ENCODE assay signal across 1 cellular context in the genomic region with DNA sequence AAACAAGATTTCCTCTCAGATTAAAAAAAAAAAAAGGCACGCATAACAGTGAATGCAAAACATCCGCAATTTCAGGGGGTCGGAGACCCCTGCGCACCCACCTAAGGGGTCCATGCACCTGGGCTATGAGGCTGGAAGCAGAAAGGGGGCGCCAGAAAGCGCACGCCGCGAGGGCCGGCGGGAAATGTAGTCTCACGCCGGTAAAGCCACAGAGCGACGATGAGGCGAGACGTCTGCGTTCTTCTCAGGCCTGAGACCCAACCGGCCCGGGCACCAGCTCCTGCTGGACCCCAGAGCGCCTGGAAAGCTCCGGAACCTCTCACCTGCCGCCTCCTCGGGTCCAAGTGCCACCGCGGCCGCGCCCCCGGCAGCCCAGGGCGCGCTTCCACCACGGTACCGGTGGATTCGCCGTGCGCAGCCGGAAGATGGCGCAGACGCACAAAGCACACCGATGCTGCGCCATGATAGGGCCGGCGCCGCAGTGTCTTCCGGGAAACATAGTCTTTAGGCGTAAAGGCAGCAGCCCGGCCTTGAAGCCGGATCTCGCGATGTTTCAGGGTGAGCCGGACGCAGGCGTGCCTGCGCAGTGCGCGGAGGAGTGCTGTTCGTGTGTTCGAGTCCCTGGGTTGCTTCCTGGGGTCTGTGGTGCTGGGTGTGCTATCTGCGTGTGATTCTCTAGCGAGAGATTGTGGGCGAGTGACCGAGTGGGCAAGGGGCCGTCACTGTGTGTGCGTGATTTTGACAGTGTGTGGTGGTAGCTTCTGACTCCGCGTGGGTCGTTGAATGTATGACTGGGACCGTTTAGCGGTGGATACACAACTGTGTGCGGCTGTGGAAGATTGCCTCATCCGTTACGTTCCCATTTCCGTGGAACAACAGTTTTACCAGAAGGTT.
TF ChIP-seq lines count a peak whose summit lies in the region.

A gene (minus strand): TSS at position 416 of the 894 bp plus-strand sequence. CDS start 1,782 bp downstream, outside the sequence.

TF ChIP-seq in K562, 482 proteins besides CTCF, POLR2A, EP300 and RAD21 (continued from another document and continues in another):
- TF ChIP-seq CBX3 (IDR thresholded peaks at IDR 0.05; ENCODE audit: borderline replicate concordance in 1 of 2, low read length in 2 of 2), result peak in 1 of 2 experiments; percentile 85; a peak in 2 of 3 replicates
- no peak for TF ChIP-seq YBX1 (IDR thresholded peaks at IDR 0.05)
- peak; percentile 64; the same call in 1 of the 2 replicates for TF ChIP-seq EHMT2 (IDR thresholded peaks at IDR 0.05)
- TF ChIP-seq RBM14 (IDR thresholded peaks at IDR 0.05; ENCODE audit: borderline replicate concordance, insufficient read depth, low read depth, low read length), result no peak
- TF ChIP-seq HEY1 (CRISPR knock-in tag; IDR thresholded peaks at IDR 0.05; ENCODE audit: borderline replicate concordance), result no peak
- TF ChIP-seq, protein P1, sequence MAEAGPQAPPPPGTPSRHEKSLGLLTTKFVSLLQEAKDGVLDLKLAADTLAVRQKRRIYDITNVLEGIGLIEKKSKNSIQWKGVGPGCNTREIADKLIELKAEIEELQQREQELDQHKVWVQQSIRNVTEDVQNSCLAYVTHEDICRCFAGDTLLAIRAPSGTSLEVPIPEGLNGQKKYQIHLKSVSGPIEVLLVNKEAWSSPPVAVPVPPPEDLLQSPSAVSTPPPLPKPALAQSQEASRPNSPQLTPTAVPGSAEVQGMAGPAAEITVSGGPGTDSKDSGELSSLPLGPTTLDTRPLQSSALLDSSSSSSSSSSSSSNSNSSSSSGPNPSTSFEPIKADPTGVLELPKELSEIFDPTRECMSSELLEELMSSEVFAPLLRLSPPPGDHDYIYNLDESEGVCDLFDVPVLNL (CRISPR knock-in tag; IDR thresholded peaks at IDR 0.05; ENCODE audit: low read depth), result no peak
- no peak for TF ChIP-seq ZNF324 (CRISPR knock-in tag; IDR thresholded peaks at IDR 0.05)
- no peak for TF ChIP-seq PRMT5 (CRISPR knock-in tag; IDR thresholded peaks at IDR 0.05)
- TF ChIP-seq, protein P2, sequence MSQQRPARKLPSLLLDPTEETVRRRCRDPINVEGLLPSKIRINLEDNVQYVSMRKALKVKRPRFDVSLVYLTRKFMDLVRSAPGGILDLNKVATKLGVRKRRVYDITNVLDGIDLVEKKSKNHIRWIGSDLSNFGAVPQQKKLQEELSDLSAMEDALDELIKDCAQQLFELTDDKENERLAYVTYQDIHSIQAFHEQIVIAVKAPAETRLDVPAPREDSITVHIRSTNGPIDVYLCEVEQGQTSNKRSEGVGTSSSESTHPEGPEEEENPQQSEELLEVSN (IDR thresholded peaks at IDR 0.05; ENCODE audit: borderline replicate concordance in 1 of 2, extremely low read depth in 1 of 2, insufficient read depth in 1 of 2, insufficient read length in 1 of 2, low read depth in 1 of 2, low read length in 1 of 2, poor library complexity in 1 of 2, severe bottlenecking in 1 of 2), result peak; percentile 51 to 65
- no peak for TF ChIP-seq CBX2 (IDR thresholded peaks at IDR 0.05; ENCODE audit: insufficient read depth, low read length, poor library complexity, severe bottlenecking)
- TF ChIP-seq, protein P3, sequence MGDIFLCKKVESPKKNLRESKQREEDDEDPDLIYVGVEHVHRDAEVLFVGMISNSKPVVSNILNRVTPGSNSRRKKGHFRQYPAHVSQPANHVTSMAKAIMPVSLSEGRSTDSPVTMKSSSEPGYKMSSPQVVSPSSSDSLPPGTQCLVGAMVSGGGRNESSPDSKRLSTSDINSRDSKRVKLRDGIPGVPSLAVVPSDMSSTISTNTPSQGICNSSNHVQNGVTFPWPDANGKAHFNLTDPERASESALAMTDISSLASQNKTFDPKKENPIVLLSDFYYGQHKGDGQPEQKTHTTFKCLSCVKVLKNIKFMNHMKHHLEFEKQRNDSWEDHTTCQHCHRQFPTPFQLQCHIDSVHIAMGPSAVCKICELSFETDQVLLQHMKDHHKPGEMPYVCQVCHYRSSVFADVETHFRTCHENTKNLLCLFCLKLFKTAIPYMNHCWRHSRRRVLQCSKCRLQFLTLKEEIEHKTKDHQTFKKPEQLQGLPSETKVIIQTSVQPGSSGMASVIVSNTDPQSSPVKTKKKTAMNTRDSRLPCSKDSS (IDR thresholded peaks at IDR 0.05; ENCODE audit: low read depth, partially characterized antibody), result no peak
- TF ChIP-seq CBX5 (IDR thresholded peaks at IDR 0.05; ENCODE audit: borderline replicate concordance, low read depth), result no peak; the same call in 1 of the 2 replicates
- TF ChIP-seq, protein P4, sequence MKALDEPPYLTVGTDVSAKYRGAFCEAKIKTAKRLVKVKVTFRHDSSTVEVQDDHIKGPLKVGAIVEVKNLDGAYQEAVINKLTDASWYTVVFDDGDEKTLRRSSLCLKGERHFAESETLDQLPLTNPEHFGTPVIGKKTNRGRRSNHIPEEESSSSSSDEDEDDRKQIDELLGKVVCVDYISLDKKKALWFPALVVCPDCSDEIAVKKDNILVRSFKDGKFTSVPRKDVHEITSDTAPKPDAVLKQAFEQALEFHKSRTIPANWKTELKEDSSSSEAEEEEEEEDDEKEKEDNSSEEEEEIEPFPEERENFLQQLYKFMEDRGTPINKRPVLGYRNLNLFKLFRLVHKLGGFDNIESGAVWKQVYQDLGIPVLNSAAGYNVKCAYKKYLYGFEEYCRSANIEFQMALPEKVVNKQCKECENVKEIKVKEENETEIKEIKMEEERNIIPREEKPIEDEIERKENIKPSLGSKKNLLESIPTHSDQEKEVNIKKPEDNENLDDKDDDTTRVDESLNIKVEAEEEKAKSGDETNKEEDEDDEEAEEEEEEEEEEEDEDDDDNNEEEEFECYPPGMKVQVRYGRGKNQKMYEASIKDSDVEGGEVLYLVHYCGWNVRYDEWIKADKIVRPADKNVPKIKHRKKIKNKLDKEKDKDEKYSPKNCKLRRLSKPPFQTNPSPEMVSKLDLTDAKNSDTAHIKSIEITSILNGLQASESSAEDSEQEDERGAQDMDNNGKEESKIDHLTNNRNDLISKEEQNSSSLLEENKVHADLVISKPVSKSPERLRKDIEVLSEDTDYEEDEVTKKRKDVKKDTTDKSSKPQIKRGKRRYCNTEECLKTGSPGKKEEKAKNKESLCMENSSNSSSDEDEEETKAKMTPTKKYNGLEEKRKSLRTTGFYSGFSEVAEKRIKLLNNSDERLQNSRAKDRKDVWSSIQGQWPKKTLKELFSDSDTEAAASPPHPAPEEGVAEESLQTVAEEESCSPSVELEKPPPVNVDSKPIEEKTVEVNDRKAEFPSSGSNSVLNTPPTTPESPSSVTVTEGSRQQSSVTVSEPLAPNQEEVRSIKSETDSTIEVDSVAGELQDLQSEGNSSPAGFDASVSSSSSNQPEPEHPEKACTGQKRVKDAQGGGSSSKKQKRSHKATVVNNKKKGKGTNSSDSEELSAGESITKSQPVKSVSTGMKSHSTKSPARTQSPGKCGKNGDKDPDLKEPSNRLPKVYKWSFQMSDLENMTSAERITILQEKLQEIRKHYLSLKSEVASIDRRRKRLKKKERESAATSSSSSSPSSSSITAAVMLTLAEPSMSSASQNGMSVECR (CRISPR knock-in tag; IDR thresholded peaks at IDR 0.05), result 0 out of 2 replicates have a peak, but pooled peaks have one; percentile 19
- TF ChIP-seq, protein P5, sequence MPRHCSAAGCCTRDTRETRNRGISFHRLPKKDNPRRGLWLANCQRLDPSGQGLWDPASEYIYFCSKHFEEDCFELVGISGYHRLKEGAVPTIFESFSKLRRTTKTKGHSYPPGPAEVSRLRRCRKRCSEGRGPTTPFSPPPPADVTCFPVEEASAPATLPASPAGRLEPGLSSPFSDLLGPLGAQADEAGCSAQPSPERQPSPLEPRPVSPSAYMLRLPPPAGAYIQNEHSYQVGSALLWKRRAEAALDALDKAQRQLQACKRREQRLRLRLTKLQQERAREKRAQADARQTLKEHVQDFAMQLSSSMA (CRISPR knock-in tag; IDR thresholded peaks at IDR 0.05), result no peak
- no peak for TF ChIP-seq ZNF347 (CRISPR knock-in tag; IDR thresholded peaks at IDR 0.05; ENCODE audit: low read depth)
- no peak for TF ChIP-seq SIN3A (IDR thresholded peaks at IDR 0.05; ENCODE audit: borderline replicate concordance in 2 of 2, control insufficient read depth in 1 of 2, low read depth in 2 of 2, low read length in 2 of 2)
- TF ChIP-seq, protein P6, sequence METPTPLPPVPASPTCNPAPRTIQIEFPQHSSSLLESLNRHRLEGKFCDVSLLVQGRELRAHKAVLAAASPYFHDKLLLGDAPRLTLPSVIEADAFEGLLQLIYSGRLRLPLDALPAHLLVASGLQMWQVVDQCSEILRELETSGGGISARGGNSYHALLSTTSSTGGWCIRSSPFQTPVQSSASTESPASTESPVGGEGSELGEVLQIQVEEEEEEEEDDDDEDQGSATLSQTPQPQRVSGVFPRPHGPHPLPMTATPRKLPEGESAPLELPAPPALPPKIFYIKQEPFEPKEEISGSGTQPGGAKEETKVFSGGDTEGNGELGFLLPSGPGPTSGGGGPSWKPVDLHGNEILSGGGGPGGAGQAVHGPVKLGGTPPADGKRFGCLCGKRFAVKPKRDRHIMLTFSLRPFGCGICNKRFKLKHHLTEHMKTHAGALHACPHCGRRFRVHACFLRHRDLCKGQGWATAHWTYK (CRISPR knock-in tag; IDR thresholded peaks at IDR 0.05), result peak; percentile 79; the same call in 1 of the 2 replicates
- no peak; the same call in 1 of the 2 replicates for TF ChIP-seq ZNF263 (CRISPR knock-in tag; IDR thresholded peaks at IDR 0.05; ENCODE audit: borderline replicate concordance)
- no peak for TF ChIP-seq HIVEP1 (CRISPR knock-in tag; IDR thresholded peaks at IDR 0.05)
- TF ChIP-seq ASH1L (IDR thresholded peaks at IDR 0.05; ENCODE audit: borderline replicate concordance, low read depth, partially characterized antibody), result no peak
- TF ChIP-seq SAFB (IDR thresholded peaks at IDR 0.05; ENCODE audit: borderline replicate concordance, low read depth, low read length), result no peak
- TF ChIP-seq, protein P7, sequence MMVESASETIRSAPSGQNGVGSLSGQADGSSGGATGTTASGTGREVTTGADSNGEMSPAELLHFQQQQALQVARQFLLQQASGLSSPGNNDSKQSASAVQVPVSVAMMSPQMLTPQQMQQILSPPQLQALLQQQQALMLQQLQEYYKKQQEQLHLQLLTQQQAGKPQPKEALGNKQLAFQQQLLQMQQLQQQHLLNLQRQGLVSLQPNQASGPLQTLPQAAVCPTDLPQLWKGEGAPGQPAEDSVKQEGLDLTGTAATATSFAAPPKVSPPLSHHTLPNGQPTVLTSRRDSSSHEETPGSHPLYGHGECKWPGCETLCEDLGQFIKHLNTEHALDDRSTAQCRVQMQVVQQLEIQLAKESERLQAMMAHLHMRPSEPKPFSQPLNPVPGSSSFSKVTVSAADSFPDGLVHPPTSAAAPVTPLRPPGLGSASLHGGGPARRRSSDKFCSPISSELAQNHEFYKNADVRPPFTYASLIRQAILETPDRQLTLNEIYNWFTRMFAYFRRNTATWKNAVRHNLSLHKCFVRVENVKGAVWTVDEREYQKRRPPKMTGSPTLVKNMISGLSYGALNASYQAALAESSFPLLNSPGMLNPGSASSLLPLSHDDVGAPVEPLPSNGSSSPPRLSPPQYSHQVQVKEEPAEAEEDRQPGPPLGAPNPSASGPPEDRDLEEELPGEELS (CRISPR knock-in tag; IDR thresholded peaks at IDR 0.05; ENCODE audit: borderline replicate concordance), result peak; percentile 43; the same call in 1 of the 2 replicates
- TF ChIP-seq, protein P8, sequence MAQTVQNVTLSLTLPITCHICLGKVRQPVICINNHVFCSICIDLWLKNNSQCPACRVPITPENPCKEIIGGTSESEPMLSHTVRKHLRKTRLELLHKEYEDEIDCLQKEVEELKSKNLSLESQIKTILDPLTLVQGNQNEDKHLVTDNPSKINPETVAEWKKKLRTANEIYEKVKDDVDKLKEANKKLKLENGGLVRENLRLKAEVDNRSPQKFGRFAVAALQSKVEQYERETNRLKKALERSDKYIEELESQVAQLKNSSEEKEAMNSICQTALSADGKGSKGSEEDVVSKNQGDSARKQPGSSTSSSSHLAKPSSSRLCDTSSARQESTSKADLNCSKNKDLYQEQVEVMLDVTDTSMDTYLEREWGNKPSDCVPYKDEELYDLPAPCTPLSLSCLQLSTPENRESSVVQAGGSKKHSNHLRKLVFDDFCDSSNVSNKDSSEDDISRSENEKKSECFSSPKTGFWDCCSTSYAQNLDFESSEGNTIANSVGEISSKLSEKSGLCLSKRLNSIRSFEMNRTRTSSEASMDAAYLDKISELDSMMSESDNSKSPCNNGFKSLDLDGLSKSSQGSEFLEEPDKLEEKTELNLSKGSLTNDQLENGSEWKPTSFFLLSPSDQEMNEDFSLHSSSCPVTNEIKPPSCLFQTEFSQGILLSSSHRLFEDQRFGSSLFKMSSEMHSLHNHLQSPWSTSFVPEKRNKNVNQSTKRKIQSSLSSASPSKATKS (CRISPR knock-in tag; IDR thresholded peaks at IDR 0.05), result no peak
- peak; percentile 72; the same call in 1 of the 2 replicates for TF ChIP-seq SIN3B (IDR thresholded peaks at IDR 0.05; ENCODE audit: low read depth)
- TF ChIP-seq, protein P9, sequence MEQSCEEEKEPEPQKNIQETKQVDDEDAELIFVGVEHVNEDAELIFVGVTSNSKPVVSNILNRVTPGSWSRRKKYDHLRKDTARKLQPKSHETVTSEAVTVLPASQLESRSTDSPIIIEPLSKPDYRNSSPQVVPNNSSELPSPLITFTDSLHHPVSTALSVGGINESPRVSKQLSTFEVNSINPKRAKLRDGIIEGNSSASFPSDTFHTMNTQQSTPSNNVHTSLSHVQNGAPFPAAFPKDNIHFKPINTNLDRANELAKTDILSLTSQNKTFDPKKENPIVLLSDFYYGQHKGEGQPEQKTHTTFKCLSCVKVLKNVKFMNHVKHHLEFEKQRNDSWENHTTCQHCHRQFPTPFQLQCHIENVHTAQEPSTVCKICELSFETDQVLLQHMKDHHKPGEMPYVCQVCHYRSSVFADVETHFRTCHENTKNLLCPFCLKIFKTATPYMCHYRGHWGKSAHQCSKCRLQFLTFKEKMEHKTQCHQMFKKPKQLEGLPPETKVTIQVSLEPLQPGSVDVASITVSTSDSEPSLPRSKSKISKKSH (CRISPR knock-in tag; IDR thresholded peaks at IDR 0.05), result no peak
- no peak for TF ChIP-seq ZNF444 (CRISPR knock-in tag; IDR thresholded peaks at IDR 0.05)
- TF ChIP-seq RBBP5 (IDR thresholded peaks at IDR 0.05; ENCODE audit: borderline replicate concordance, insufficient read depth, low read length, poor library complexity, severe bottlenecking), result peak; percentile 72
- 0 out of 2 replicates have a peak, but pooled peaks have one; percentile 40 for TF ChIP-seq ZNF583 (CRISPR knock-in tag; IDR thresholded peaks at IDR 0.05)
- no peak for TF ChIP-seq TCF3 (CRISPR knock-in tag; IDR thresholded peaks at IDR 0.05)
- TF ChIP-seq SETDB1 (IDR thresholded peaks at IDR 0.05; ENCODE audit: low read length), result no peak
- TF ChIP-seq ARHGAP35 (IDR thresholded peaks at IDR 0.05; ENCODE audit: partially characterized antibody), result peak; percentile 92
- TF ChIP-seq, protein P10, sequence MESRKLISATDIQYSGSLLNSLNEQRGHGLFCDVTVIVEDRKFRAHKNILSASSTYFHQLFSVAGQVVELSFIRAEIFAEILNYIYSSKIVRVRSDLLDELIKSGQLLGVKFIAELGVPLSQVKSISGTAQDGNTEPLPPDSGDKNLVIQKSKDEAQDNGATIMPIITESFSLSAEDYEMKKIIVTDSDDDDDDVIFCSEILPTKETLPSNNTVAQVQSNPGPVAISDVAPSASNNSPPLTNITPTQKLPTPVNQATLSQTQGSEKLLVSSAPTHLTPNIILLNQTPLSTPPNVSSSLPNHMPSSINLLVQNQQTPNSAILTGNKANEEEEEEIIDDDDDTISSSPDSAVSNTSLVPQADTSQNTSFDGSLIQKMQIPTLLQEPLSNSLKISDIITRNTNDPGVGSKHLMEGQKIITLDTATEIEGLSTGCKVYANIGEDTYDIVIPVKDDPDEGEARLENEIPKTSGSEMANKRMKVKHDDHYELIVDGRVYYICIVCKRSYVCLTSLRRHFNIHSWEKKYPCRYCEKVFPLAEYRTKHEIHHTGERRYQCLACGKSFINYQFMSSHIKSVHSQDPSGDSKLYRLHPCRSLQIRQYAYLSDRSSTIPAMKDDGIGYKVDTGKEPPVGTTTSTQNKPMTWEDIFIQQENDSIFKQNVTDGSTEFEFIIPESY (CRISPR knock-in tag; IDR thresholded peaks at IDR 0.05), result peak; percentile 96
- TF ChIP-seq PURB (CRISPR knock-in tag; IDR thresholded peaks at IDR 0.05; ENCODE audit: low read depth), result no peak
